1 cellular context compared by ENCODE assay signal in the genomic region with DNA sequence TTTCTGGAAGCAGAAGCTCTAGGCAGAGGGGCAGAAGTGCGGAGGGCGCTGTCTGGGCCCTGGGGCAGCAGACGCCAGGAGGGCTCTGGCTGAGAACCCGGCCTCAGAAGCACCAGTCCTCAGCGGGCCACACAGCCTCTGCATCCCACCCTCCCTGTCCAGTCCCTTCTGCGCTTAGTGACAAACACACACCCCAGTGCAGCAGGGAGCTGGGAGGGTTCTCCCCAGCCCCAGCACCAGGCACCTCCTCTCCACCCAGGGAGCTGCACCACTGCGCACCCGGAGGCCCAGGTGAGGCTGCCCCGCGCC.
TF ChIP-seq lines count a peak whose summit lies in the region.

No MANE protein-coding gene starts in this region.

TF ChIP-seq in HepG2, 621 proteins besides CTCF, POLR2A, EP300 and RAD21:
- no peak for TF ChIP-seq ZNF7 (CRISPR knock-in tag; IDR thresholded peaks at IDR 0.05)
- peak; percentile 23 for TF ChIP-seq RBM22 (optimal IDR thresholded peaks at IDR 0.05; ENCODE audit: low read length)
- TF ChIP-seq TCF12 (IDR thresholded peaks at IDR 0.05), result no peak
- TF ChIP-seq TCF12 (CRISPR knock-in tag; IDR thresholded peaks at IDR 0.05), result no peak
- TF ChIP-seq NPAS2 (CRISPR knock-in tag; IDR thresholded peaks at IDR 0.05; ENCODE audit: borderline replicate concordance), result no peak
